ENCODE assay signal across 1 cellular context in genomic region chr2:151230627-151231026, GRCh38.
TF ChIP-seq lines count a peak whose summit lies in the region.

No MANE protein-coding gene starts in this region.

TF ChIP-seq in HepG2, 621 proteins besides CTCF, POLR2A, EP300 and RAD21:
- TF ChIP-seq MBNL3 (CRISPR knock-in tag; conservative IDR thresholded peaks at IDR 0.05) (no peak), MAFK (conservative IDR thresholded peaks at IDR 0.05 in 1 of 2, IDR thresholded peaks at IDR 0.05 in 1 of 2; ENCODE audit: low read length in 2 of 2) (peak; percentile 18 to 58; a peak in 2 of 4 replicates)
